ENCODE assay signal across 8 cellular contexts in the genomic region with DNA sequence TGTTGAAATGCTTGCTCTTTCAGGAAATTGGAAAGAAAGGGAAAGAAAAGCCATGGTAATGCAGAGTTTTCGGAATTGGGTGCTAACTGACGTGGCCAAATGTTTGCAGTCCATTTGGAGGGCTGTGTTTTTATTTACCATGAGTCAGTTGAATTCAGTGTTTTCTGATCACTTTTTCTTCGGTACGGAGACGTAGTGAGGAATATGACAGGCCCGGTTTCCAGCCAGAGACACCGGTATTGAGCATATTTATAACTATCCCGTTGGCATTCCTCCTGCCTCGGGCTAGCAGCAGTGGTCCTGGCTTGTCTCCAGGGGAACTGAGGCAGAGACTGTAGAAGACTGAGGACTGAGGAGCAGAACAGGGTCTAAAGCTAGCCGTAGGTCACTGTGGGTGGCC. TPM values are rescaled to one million over a fixed set of nuclear protein-coding genes. Genes with fewer than 3 reads are reported as not detected.
DNase-seq lines count a peak whose midpoint lies in the region; ATAC-seq, FAIRE-seq and TF ChIP-seq lines count a peak whose summit lies in the region.

No MANE protein-coding gene starts in this region.

- H3K9me3 ChIP-seq in keratinocyte (ENCODE audit: control insufficient read depth, low read depth, low read length): no peaks in the 10 kb centered on the region
- no peaks in the 10 kb centered on the region for H3K9me3 ChIP-seq in suprapubic skin

- no peaks in the 10 kb centered on the region for H4K20me1 ChIP-seq in keratinocyte (ENCODE audit: control insufficient read depth, extremely low read depth, insufficient read depth, low read length)

- TF ChIP-seq EP300 in suprapubic skin (IDR thresholded peaks at IDR 0.05): no peak

- H3K4me3 ChIP-seq in keratinocyte (ENCODE audit: control insufficient read depth in 2 of 3, extremely low read depth in 1 of 3, insufficient read depth in 2 of 3, low read depth in 1 of 3, low read length in 3 of 3) (peak overlapping the region; percentile 79 to 94 (median 86)), suprapubic skin (peak overlapping the region; percentile 92)

- H3K36me3 Mint-ChIP-seq in activated CD4-positive, alpha-beta T cell treated with anti-CD3 and anti-CD28 coated beads for 36 hours (ENCODE audit: low read depth): peaks cover 38% of the 10 kb centered on the region
- H3K36me3 Mint-ChIP-seq in activated T-helper 2 cell treated with anti-CD3 and anti-CD28 coated beads, Interferon-gamma antibody, Interleukin-2, Interleukin-4, amounts not matched to agents 10 μg/mL and 5 μg/mL and 100 μg/mL, durations not matched to agents 14 hours and 24 hours and 36 hours (ENCODE audit: low read depth): peaks cover 40% of the 10 kb centered on the region

- H3K4me1 Mint-ChIP-seq in activated CD4-positive, alpha-beta T cell treated with anti-CD3 and anti-CD28 coated beads for 36 hours: peaks cover 34% of the 10 kb centered on the region
- H3K4me1 Mint-ChIP-seq in activated T-helper 2 cell treated with anti-CD3 and anti-CD28 coated beads, Interferon-gamma antibody, Interleukin-2, Interleukin-4, amounts not matched to agents 10 μg/mL and 5 μg/mL and 100 μg/mL, durations not matched to agents 14 hours and 24 hours and 36 hours (ENCODE audit: low read depth): peaks cover 32% of the 10 kb centered on the region

- H3K4me1 ChIP-seq in keratinocyte (ENCODE audit: control insufficient read depth, extremely low read depth, insufficient read depth, low read length) (peaks cover 5% of the 10 kb centered on the region), suprapubic skin (peaks cover 17% of the 10 kb centered on the region)

- 9% methylated on average over 10 of the region's 10 CpGs for WGBS in suprapubic skin

- TF ChIP-seq CTCF in keratinocyte (optimal IDR thresholded peaks at IDR 0.05 in 1 of 3, IDR thresholded peaks at IDR 0.05 in 1 of 3, conservative IDR thresholded peaks at IDR 0.05 in 1 of 3; ENCODE audit: extremely low read depth in 1 of 3, insufficient read depth in 2 of 3, low read length in 3 of 3) (no peak), suprapubic skin (IDR thresholded peaks at IDR 0.05) (no peak), GM10248 (IDR thresholded peaks at IDR 0.05; ENCODE audit: control extremely low read depth, extremely low read depth, low read depth, missing control alignments) (no peak)

- POLR2A ChIA-PET in activated CD4-positive, alpha-beta T cell treated with anti-CD3 and anti-CD28 coated beads for 36 hours (lab: Charles Lee): interaction anchor here (0.7 kb wide), 1 partner anchor 283 kb away, joined by 3 read pairs; no protein-coding TSS in a partner anchor
- POLR2A ChIA-PET in GM10248 (lab: Yijun Ruan, JAX): no interaction called here

- DNase-seq in activated CD4-positive, alpha-beta T cell treated with anti-CD3 and anti-CD28 coated beads for 36 hours: no peak
- DNase-seq in activated CD4-positive, alpha-beta T cell treated with anti-CD3 and anti-CD28 coated beads, Interleukin-2, amount 50 U/mL, for 1 hour: no peak
- no peak for DNase-seq in activated T-helper 2 cell treated with anti-CD3 and anti-CD28 coated beads, Interferon-gamma antibody, Interleukin-2, Interleukin-4, amounts not matched to agents 10 μg/mL and 5 μg/mL and 100 μg/mL, durations not matched to agents 14 hours and 24 hours and 36 hours (ENCODE audit: low spot score)
- DNase-seq in keratinocyte (ENCODE audit: low read depth, low spot score) (no peak), suprapubic skin (ENCODE audit: low spot score in 2 of 2) (no peak), amygdala (lab: John Stamatoyannopoulos, UW) (no peak), AML-193 (lab: John Stamatoyannopoulos, UW) (no peak), GM10248 (ENCODE audit: extremely low spot score) (no peak)

- dilution Hi-C loops in keratinocyte (cut with MboI; ENCODE audit: extremely low pct_ligation_motif_present, low sequenced_read_pairs): no loop called here

- no peak for TF ChIP-seq POLR2A in suprapubic skin (IDR thresholded peaks at IDR 0.05)

- H3K4me2 ChIP-seq in keratinocyte (ENCODE audit: control insufficient read depth, extremely low read depth, insufficient read depth, low read depth, low read length): peak overlapping the region; percentile 99

- H3K9me1 ChIP-seq in keratinocyte (ENCODE audit: control insufficient read depth, extremely low read depth, insufficient read depth, low read length): no peaks in the 10 kb centered on the region

- peaks cover 21% of the 10 kb centered on the region for H3K79me2 ChIP-seq in keratinocyte (ENCODE audit: control insufficient read depth, insufficient read depth, low read length)

- H3K36me3 ChIP-seq in keratinocyte (ENCODE audit: control insufficient read depth in 2 of 2, extremely low read depth in 1 of 2, insufficient read depth in 2 of 2, low read length in 2 of 2) (peaks cover 10 to 11% of the 10 kb centered on the region in 2 experiments), suprapubic skin (peaks cover 40% of the 10 kb centered on the region)

- no peak for ATAC-seq in activated CD4-positive, alpha-beta T cell treated with anti-CD3 and anti-CD28 coated beads for 36 hours

- peak overlapping the region; percentile 88 for H3K9ac ChIP-seq in keratinocyte (ENCODE audit: control insufficient read depth, extremely low read depth, insufficient read depth, low read length)

- peak overlapping the region; percentile 76 for H3K27ac ChIP-seq in keratinocyte (ENCODE audit: control insufficient read depth, insufficient read depth, low read length)
- no peak overlapping the region for H3K27ac ChIP-seq in suprapubic skin

- H2AFZ ChIP-seq in keratinocyte (ENCODE audit: control insufficient read depth, low read length): no peak overlapping the region

- H3K9me3 Mint-ChIP-seq in activated CD4-positive, alpha-beta T cell treated with anti-CD3 and anti-CD28 coated beads for 36 hours (ENCODE audit: low read depth): peaks cover 1% of the 10 kb centered on the region
- peaks cover 5% of the 10 kb centered on the region for H3K9me3 Mint-ChIP-seq in activated T-helper 2 cell treated with anti-CD3 and anti-CD28 coated beads, Interferon-gamma antibody, Interleukin-2, Interleukin-4, amounts not matched to agents 10 μg/mL and 5 μg/mL and 100 μg/mL, durations not matched to agents 14 hours and 24 hours and 36 hours

- intact Hi-C loops in activated CD4-positive, alpha-beta T cell treated with anti-CD3 and anti-CD28 coated beads for 36 hours (cut with DNase I, micrococcal nuclease): loop anchor here (2.0 kb wide), 4 partner anchors 171 to 651 kb away; partner anchors contain the start of gene TFDP1 (in 1 of the 2)
- intact Hi-C loops in activated T-helper 2 cell treated with anti-CD3 and anti-CD28 coated beads, Interferon-gamma antibody, Interleukin-2, Interleukin-4, amounts not matched to agents 10 μg/mL and 5 μg/mL and 100 μg/mL, durations not matched to agents 14 hours and 24 hours and 36 hours (cut with micrococcal nuclease): loop anchor here (1.0 to 2.0 kb wide), 3 partner anchors 45 to 419 kb away; partner anchors contain the start of gene UPF3A

- FAIRE-seq in keratinocyte (lab: Jason Lieb, UNC): no peak

- no peaks in the 10 kb centered on the region for H3K27me3 Mint-ChIP-seq in activated CD4-positive, alpha-beta T cell treated with anti-CD3 and anti-CD28 coated beads for 36 hours
- H3K27me3 Mint-ChIP-seq in activated T-helper 2 cell treated with anti-CD3 and anti-CD28 coated beads, Interferon-gamma antibody, Interleukin-2, Interleukin-4, amounts not matched to agents 10 μg/mL and 5 μg/mL and 100 μg/mL, durations not matched to agents 14 hours and 24 hours and 36 hours (ENCODE audit: low read depth): peaks cover 2% of the 10 kb centered on the region

- H3K27ac Mint-ChIP-seq in activated CD4-positive, alpha-beta T cell treated with anti-CD3 and anti-CD28 coated beads for 36 hours: peak overlapping the region; percentile 81
- peak overlapping the region; percentile 78 for H3K27ac Mint-ChIP-seq in activated T-helper 2 cell treated with anti-CD3 and anti-CD28 coated beads, Interferon-gamma antibody, Interleukin-2, Interleukin-4, amounts not matched to agents 10 μg/mL and 5 μg/mL and 100 μg/mL, durations not matched to agents 14 hours and 24 hours and 36 hours

- H3K4me3 Mint-ChIP-seq in activated CD4-positive, alpha-beta T cell treated with anti-CD3 and anti-CD28 coated beads for 36 hours: peak overlapping the region; percentile 85
- peak overlapping the region; percentile 87 for H3K4me3 Mint-ChIP-seq in activated T-helper 2 cell treated with anti-CD3 and anti-CD28 coated beads, Interferon-gamma antibody, Interleukin-2, Interleukin-4, amounts not matched to agents 10 μg/mL and 5 μg/mL and 100 μg/mL, durations not matched to agents 14 hours and 24 hours and 36 hours (ENCODE audit: low read depth)

- CTCF ChIA-PET in activated CD4-positive, alpha-beta T cell treated with anti-CD3 and anti-CD28 coated beads for 36 hours (lab: Charles Lee): interaction anchor here (1.0 to 1.5 kb wide), 3 partner anchors 10 to 107 kb away, joined by 3 to 4 read pairs (median 3); no protein-coding TSS in a partner anchor
- CTCF ChIA-PET in GM10248 (lab: Yijun Ruan, JAX): interaction anchor here (0.8 to 2.5 kb wide), 6 partner anchors 9 to 357 kb away, joined by 3 to 9 read pairs (median 4); no protein-coding TSS in a partner anchor

- H3K27me3 ChIP-seq in keratinocyte (ENCODE audit: control insufficient read depth, extremely low read depth, insufficient read depth, low read length) (no peaks in the 10 kb centered on the region), suprapubic skin (peaks cover 3% of the 10 kb centered on the region)

RNA-seq across cellular contexts. Expression of gene CDC16, which starts 1.0 kb away (rescaled TPM):
- 10 to 100 TPM; 83.5 to 90.8 TPM for total RNA-seq in activated CD4-positive, alpha-beta T cell treated with anti-CD3 and anti-CD28 coated beads for 36 hours
- 80.4 and 86.1 TPM in 2 replicates for total RNA-seq in activated T-helper 2 cell treated with anti-CD3 and anti-CD28 coated beads, Interferon-gamma antibody, Interleukin-2, Interleukin-4, amounts not matched to agents 10 μg/mL and 5 μg/mL and 100 μg/mL, durations not matched to agents 14 hours and 24 hours and 36 hours
- polyA plus RNA-seq in keratinocyte: 66.4 to 91.8 TPM (median 74.5 TPM) in 3 replicates
- polyA plus RNA-seq in keratinocyte (2011; ENCODE audit: low read depth): 117 TPM
- 54.7 and 95.4 TPM in 2 replicates for polyA plus RNA-seq in keratinocyte (2011; cell fraction: cytosol; rRNA removed)
- 123 and 150 TPM in 2 replicates for polyA plus RNA-seq in keratinocyte (2011; cell fraction: nucleus; rRNA removed)
- polyA plus RNA-seq in keratinocyte (2012; ENCODE audit: low replicate concordance): 52.5 and 53.2 TPM in 2 replicates
- polyA minus RNA-seq in keratinocyte: 20.1 to 79.7 TPM (median 41.6 TPM) in 3 replicates
- polyA minus RNA-seq in keratinocyte (2011; cell fraction: cytosol; rRNA and poly(A)+ RNA removed): 34.7 TPM
- polyA minus RNA-seq in keratinocyte (2011; cell fraction: nucleus; rRNA and poly(A)+ RNA removed): 36.8 and 65.9 TPM in 2 replicates
- total RNA-seq in suprapubic skin: 100 to 1,000 TPM in 1 of 4 donors, 10 to 100 TPM in 3; 42.5 to 210 (median 57.2) TPM

RNA-seq across cellular contexts. Expression of gene UPF3A, which starts 45.7 kb away (rescaled TPM):
- 10 to 100 TPM; 41.1 to 43.3 TPM for total RNA-seq in activated CD4-positive, alpha-beta T cell treated with anti-CD3 and anti-CD28 coated beads for 36 hours
- 45.9 and 49.9 TPM in 2 replicates for total RNA-seq in activated T-helper 2 cell treated with anti-CD3 and anti-CD28 coated beads, Interferon-gamma antibody, Interleukin-2, Interleukin-4, amounts not matched to agents 10 μg/mL and 5 μg/mL and 100 μg/mL, durations not matched to agents 14 hours and 24 hours and 36 hours
- polyA plus RNA-seq in keratinocyte: 41.1 to 60.8 TPM (median 42.2 TPM) in 3 replicates
- polyA plus RNA-seq in keratinocyte (2011; ENCODE audit: low read depth): 51.5 TPM
- 46.3 and 47.6 TPM in 2 replicates for polyA plus RNA-seq in keratinocyte (2011; cell fraction: cytosol; rRNA removed)
- 78.2 and 100 TPM in 2 replicates for polyA plus RNA-seq in keratinocyte (2011; cell fraction: nucleus; rRNA removed)
- 27.9 and 47.5 TPM in 2 replicates for polyA plus RNA-seq in keratinocyte (2012; ENCODE audit: low replicate concordance)
- polyA minus RNA-seq in keratinocyte: 9.7 to 15.9 TPM (median 12.3 TPM) in 3 replicates
- polyA minus RNA-seq in keratinocyte (2011; cell fraction: cytosol; rRNA and poly(A)+ RNA removed): 20.9 TPM
- 12.1 and 18.3 TPM in 2 replicates for polyA minus RNA-seq in keratinocyte (2011; cell fraction: nucleus; rRNA and poly(A)+ RNA removed)
- 10 to 100 TPM; 17.6 to 57.3 (median 30.8) TPM for total RNA-seq in suprapubic skin

RNA-seq across cellular contexts. Expression of gene CFAP97D2, which starts 56.6 kb away (rescaled TPM):
- total RNA-seq in activated CD4-positive, alpha-beta T cell treated with anti-CD3 and anti-CD28 coated beads for 36 hours: not detected
- not detected in 2 replicates for total RNA-seq in activated T-helper 2 cell treated with anti-CD3 and anti-CD28 coated beads, Interferon-gamma antibody, Interleukin-2, Interleukin-4, amounts not matched to agents 10 μg/mL and 5 μg/mL and 100 μg/mL, durations not matched to agents 14 hours and 24 hours and 36 hours
- polyA plus RNA-seq in keratinocyte: not detected in 3 replicates
- not detected for polyA plus RNA-seq in keratinocyte (2011; ENCODE audit: low read depth)
- polyA plus RNA-seq in keratinocyte (2011; cell fraction: cytosol; rRNA removed): not detected in 2 replicates
- not detected in 2 replicates for polyA plus RNA-seq in keratinocyte (2011; cell fraction: nucleus; rRNA removed)
- not detected in 2 replicates for polyA plus RNA-seq in keratinocyte (2012; ENCODE audit: low replicate concordance)
- not detected in 3 replicates for polyA minus RNA-seq in keratinocyte
- not detected for polyA minus RNA-seq in keratinocyte (2011; cell fraction: cytosol; rRNA and poly(A)+ RNA removed)
- polyA minus RNA-seq in keratinocyte (2011; cell fraction: nucleus; rRNA and poly(A)+ RNA removed): not detected in 2 replicates
- total RNA-seq in suprapubic skin: not detected
